9 cellular contexts compared by ENCODE assay signal in the genomic region with DNA sequence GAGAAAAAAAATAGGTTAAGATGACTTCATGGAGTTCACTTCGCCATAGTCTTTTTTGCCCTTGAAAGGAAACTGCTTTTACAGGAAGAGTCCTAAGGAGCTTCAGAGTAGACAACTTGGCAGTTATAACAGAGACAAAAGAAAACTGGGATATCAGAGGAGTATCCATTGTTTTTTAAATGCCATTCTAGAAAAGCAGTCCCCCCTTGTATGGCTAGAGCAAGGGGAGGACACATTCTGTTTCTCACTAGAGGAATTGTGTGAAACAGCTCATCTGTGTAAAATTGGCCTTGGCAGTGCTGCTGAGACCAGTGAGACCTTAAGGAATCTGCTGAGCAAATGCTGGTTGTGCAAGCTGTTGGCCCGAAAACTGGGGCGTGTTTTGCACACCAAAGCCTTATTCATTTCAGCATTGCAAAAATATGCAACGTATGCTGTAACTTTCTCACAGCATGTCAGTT.
DNase-seq lines count a peak whose midpoint lies in the region; ATAC-seq, FAIRE-seq and TF ChIP-seq lines count a peak whose summit lies in the region.
"Had no signal": no experiment of that assay in that cellular context is flagged by ENCODE, and none has a peak within 500 bp of the region (broad histone marks: within the 10 kb centered on the region; RNA-seq: fewer than 3 reads in every experiment).

No MANE protein-coding gene starts in this region.

- H3K4me3 ChIP-seq in ascending aorta (no peak overlapping the region), pancreas (no peak overlapping the region)

- peaks cover 0 to 50% of the 10 kb centered on the region in 2 donors for H3K4me1 ChIP-seq in ascending aorta
- peaks cover 5 to 18% (median 5%) of the 10 kb centered on the region in 3 donors for H3K4me1 ChIP-seq in pancreas

- DNase-seq in AG20443 (ENCODE audit: low spot score), result peak; percentile 43
- DNase-seq in ascending aorta (ENCODE audit: low spot score in 2 of 2), result peak; percentile 14 to 89
- DNase-seq in Right ventricle myocardium superior, result peak; percentile 84
- DNase-seq in pancreas, result peak in 1 of 6 donors; percentile 34
- DNase-seq in NCI-H1092 treated with DMSO at 0.1 percent for 48 hours (lab: John Stamatoyannopoulos, UW), result no peak
- DNase-seq in SKM-1 treated with dmso at 0.1 percent for 144 hours (lab: John Stamatoyannopoulos, UW; ENCODE audit: unreplicated experiment), result no peak

- no peak for FAIRE-seq in pancreas (lab: Jason Lieb, UNC)

- peak overlapping the region; percentile 69 to 83 for H3K27ac ChIP-seq in ascending aorta
- no peak overlapping the region for H3K27ac ChIP-seq in pancreas
- H3K27ac ChIP-seq: VCaP had no signal

- 77 to 82% methylated on average over 4 of the region's 4 CpGs for WGBS in pancreas, 2 donors

- intact Hi-C loops in ascending aorta (cut with DNase I) (loop anchor here (2.0 to 10.0 kb wide), 2 partner anchors 16 to 62 kb away; no protein-coding TSS in a partner anchor), Right ventricle myocardium superior (cut with DNase I) (loop anchor here (10.0 kb wide), 2 partner anchors 88 to 758 kb away; a partner anchor contains a TSS), pancreas (cut with DNase I) (no loop called here)

- H3K27me3 ChIP-seq in ascending aorta, result no peaks in the 10 kb centered on the region
- H3K27me3 ChIP-seq in pancreas, result no peaks in the 10 kb centered on the region

- ATAC-seq in Right ventricle myocardium superior (ENCODE audit: poor library complexity) (peak; percentile 22), pancreas (peak in 3 of 4 donors; percentile 37 to 46 (median 43)), HG03342 (IDR thresholded peaks at IDR 0.05; ENCODE audit: unreplicated experiment) (no peak), GM18867 (IDR thresholded peaks at IDR 0.05; ENCODE audit: unreplicated experiment) (no peak)

- H3K9me3 ChIP-seq in ascending aorta (no peaks in the 10 kb centered on the region), pancreas (no peaks in the 10 kb centered on the region)

- H3K36me3 ChIP-seq in ascending aorta (peaks cover 0 to 5% of the 10 kb centered on the region in 2 donors), pancreas (peaks cover 0 to 4% (median 0%) of the 10 kb centered on the region in 3 donors)

- TF ChIP-seq CTCF in ascending aorta (IDR thresholded peaks at IDR 0.05), result no peak
- no peak for TF ChIP-seq CTCF in pancreas (IDR thresholded peaks at IDR 0.05)

Comparison
In these comparisons a context has a peak if more than half of its experiments do, and no peak if none do; other contexts are left out.
1. DNase-seq: peak in AG20443 (single experiment), ascending aorta (2 of 2) and Right ventricle myocardium superior (single experiment); none in NCI-H1092 treated with DMSO at 0.1 percent for 48 hours (single experiment) and SKM-1 treated with dmso at 0.1 percent for 144 hours (single experiment).
2. H3K27ac ChIP-seq: peak in ascending aorta (2 of 2); none in pancreas (0 of 4).
3. ATAC-seq: peak in Right ventricle myocardium superior (single experiment) and pancreas (3 of 4); none in HG03342 (single experiment) and GM18867 (single experiment).
4. intact Hi-C loops: an anchor here in ascending aorta (2.0 to 10.0 kb wide) and Right ventricle myocardium superior (10.0 kb wide); none called in pancreas.